8 cellular contexts compared by ENCODE assay signal in the genomic region with DNA sequence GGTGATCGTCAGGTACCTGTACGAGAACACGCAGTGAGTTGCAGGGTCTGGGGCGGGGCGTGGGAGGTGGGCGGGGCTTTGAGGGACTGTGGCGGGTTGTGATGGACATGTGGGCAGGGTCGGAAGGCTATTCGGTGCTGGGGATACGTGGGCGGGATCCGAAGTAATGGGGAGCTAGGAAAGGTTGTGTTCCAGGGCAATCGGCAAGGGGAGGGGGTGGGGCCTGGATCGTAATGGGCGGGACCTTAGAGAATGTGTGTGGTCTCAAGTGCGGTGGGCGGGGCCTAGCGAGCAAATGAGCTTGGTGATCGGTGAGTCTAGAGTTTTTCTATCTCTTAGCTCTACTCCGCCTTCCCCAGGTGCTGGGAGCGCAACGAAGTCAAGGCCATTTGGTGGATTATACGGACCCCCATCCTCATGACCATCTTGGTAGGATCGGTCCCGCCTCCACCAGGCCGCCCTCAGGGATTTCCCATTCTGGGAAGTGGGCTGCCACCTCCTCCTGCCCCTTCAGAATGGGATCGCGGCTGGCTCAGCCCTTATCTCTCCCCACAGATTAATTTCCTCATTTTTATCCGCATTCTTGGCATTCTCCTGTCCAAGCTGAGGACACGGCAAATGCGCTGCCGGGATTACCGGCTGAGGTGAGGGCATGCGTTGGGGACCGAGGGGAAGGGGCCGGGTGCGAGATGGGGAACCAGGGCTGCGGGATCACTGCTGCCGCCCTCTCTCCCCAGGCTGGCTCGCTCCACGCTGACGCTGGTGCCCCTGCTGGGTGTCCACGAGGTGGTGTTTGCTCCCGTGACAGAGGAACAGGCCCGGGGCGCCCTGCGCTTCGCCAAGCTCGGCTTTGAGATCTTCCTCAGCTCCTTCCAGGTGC. TPM values are rescaled to one million over a fixed set of nuclear protein-coding genes. Genes with fewer than 3 reads are reported as not detected.
A peak's percentile ranks its signal among the peaks of the same experiment; 100 is the strongest.
DNase-seq lines count a peak whose midpoint lies in the region; ATAC-seq and TF ChIP-seq lines count a peak whose summit lies in the region.

No MANE protein-coding gene starts in this region.

- peaks cover 29% of the 10 kb centered on the region for H3K4me1 ChIP-seq in left ventricle myocardium inferior

- H3K9me3 Mint-ChIP-seq in T-cell: no peaks in the 10 kb centered on the region
- no peaks in the 10 kb centered on the region for H3K9me3 Mint-ChIP-seq in activated naive CD8-positive, alpha-beta T cell treated with anti-CD3 and anti-CD28 coated beads, Interleukin-2, amount 50 U/mL, for 24 hours

- intact Hi-C loops in left ventricle myocardium inferior (cut with micrococcal nuclease): no loop called here

- no peak for TF ChIP-seq CTCF in left ventricle myocardium inferior (IDR thresholded peaks at IDR 0.05; ENCODE audit: borderline replicate concordance)
- no peak for TF ChIP-seq CTCF in WERI-Rb-1 (IDR thresholded peaks at IDR 0.05; ENCODE audit: low read depth, low read length)

- DNase-seq in DMS153 treated with DMSO at 0.1 percent for 48 hours (lab: John Stamatoyannopoulos, UW; ENCODE audit: unreplicated experiment) (peak; percentile 83), T-cell (peak; percentile 63 to 90 (median 82)), left ventricle myocardium inferior (peak; percentile 53), putamen (ENCODE audit: low spot score) (peak; percentile 78), WERI-Rb-1 (no peak), GF-D8 (lab: John Stamatoyannopoulos, UW) (no peak)
- DNase-seq in activated naive CD8-positive, alpha-beta T cell treated with anti-CD3 and anti-CD28 coated beads, Interleukin-2, amount 50 U/mL, for 24 hours: peak; percentile 85

- H3K4me3 ChIP-seq in left ventricle myocardium inferior (peak overlapping the region; percentile 58), WERI-Rb-1 (ENCODE audit: low read depth, low read length) (no peak overlapping the region)

- peaks cover 3% of the 10 kb centered on the region for H3K36me3 Mint-ChIP-seq in T-cell
- H3K36me3 Mint-ChIP-seq in activated naive CD8-positive, alpha-beta T cell treated with anti-CD3 and anti-CD28 coated beads, Interleukin-2, amount 50 U/mL, for 24 hours (ENCODE audit: low read depth): peaks cover 3% of the 10 kb centered on the region

- POLR2A ChIA-PET in T-cell (lab: Charles Lee): no interaction called here

- ATAC-seq in HG03442 (IDR thresholded peaks at IDR 0.05; ENCODE audit: unreplicated experiment) (peak; percentile 31), T-cell (replicated peaks in 1 of 4) (peak; percentile 53 to 73 (median 60))
- ATAC-seq in activated naive CD8-positive, alpha-beta T cell treated with anti-CD3 and anti-CD28 coated beads, Interleukin-2, amount 50 U/mL, for 24 hours: peak; percentile 58

- H3K27ac ChIP-seq in left ventricle myocardium inferior (replicated peaks): no peak overlapping the region
- H3K27ac ChIP-seq in WERI-Rb-1: no peak overlapping the region

- peak overlapping the region; percentile 78 to 86 (median 83) for H3K4me3 Mint-ChIP-seq in T-cell
- peak overlapping the region; percentile 67 for H3K4me3 Mint-ChIP-seq in activated naive CD8-positive, alpha-beta T cell treated with anti-CD3 and anti-CD28 coated beads, Interleukin-2, amount 50 U/mL, for 24 hours

- H3K36me3 ChIP-seq in left ventricle myocardium inferior: no peaks in the 10 kb centered on the region
- H3K36me3 ChIP-seq in WERI-Rb-1: no peaks in the 10 kb centered on the region

- peak overlapping the region in 1 of 2 donors; percentile 69 for H3K27ac Mint-ChIP-seq in T-cell
- no peak overlapping the region for H3K27ac Mint-ChIP-seq in activated naive CD8-positive, alpha-beta T cell treated with anti-CD3 and anti-CD28 coated beads, Interleukin-2, amount 50 U/mL, for 24 hours

- peaks cover 14 to 26% (median 16%) of the 10 kb centered on the region in 3 donors for H3K4me1 Mint-ChIP-seq in T-cell
- H3K4me1 Mint-ChIP-seq in activated naive CD8-positive, alpha-beta T cell treated with anti-CD3 and anti-CD28 coated beads, Interleukin-2, amount 50 U/mL, for 24 hours: peaks cover 20% of the 10 kb centered on the region

- H3K27me3 ChIP-seq in left ventricle myocardium inferior (ENCODE audit: low read depth): peaks cover 60% of the 10 kb centered on the region
- H3K27me3 ChIP-seq in WERI-Rb-1 (ENCODE audit: insufficient read depth, low read depth, severe bottlenecking): no peaks in the 10 kb centered on the region

- no peaks in the 10 kb centered on the region for H3K9me3 ChIP-seq in left ventricle myocardium inferior (replicated peaks)
- no peaks in the 10 kb centered on the region for H3K9me3 ChIP-seq in WERI-Rb-1 (ENCODE audit: severe bottlenecking)

- H3K27me3 Mint-ChIP-seq in T-cell: peaks cover 0 to 3% of the 10 kb centered on the region in 2 donors
- H3K27me3 Mint-ChIP-seq in activated naive CD8-positive, alpha-beta T cell treated with anti-CD3 and anti-CD28 coated beads, Interleukin-2, amount 50 U/mL, for 24 hours: peaks cover 8% of the 10 kb centered on the region

- CTCF ChIA-PET in T-cell (lab: Charles Lee): interaction anchor here in 1 of 2 donors (0.6 to 1.9 kb wide), 10 partner anchors 8 to 246 kb away, joined by 3 to 13 read pairs (median 4); a partner anchor contains a TSS

RNA-seq across cellular contexts. Expression of a gene that starts 9.6 kb away (rescaled TPM):
- 10 to 100 TPM in 1 of 5 donors, 1 to 10 TPM in 4; 6.9 to 10.8 (median 7.1) TPM for total RNA-seq in T-cell
- total RNA-seq in left ventricle myocardium inferior: 4.7 TPM

RNA-seq across cellular contexts. Expression of a gene that starts 14.2 kb away (rescaled TPM):
- total RNA-seq in T-cell: 100 to 1,000 TPM; 375 to 450 (median 395) TPM
- total RNA-seq in left ventricle myocardium inferior: 249 TPM

RNA-seq across cellular contexts. Expression of a gene that starts 14.9 kb away (rescaled TPM):
- total RNA-seq in T-cell: 10 to 100 TPM in 3 of 5 donors, 1 to 10 TPM in 2; 5.4 to 13.7 (median 10.3) TPM
- total RNA-seq in left ventricle myocardium inferior: 2.2 TPM

RNA-seq across cellular contexts. Expression of a gene that starts 38.4 kb away (rescaled TPM):
- total RNA-seq in T-cell (10 to 100 TPM; 63.7 to 90.5 (median 74.1) TPM), left ventricle myocardium inferior (48.4 TPM)

RNA-seq across cellular contexts. Expression of a gene that starts 53.1 kb away (rescaled TPM):
- 10 to 100 TPM; 27.9 to 48.3 (median 38.0) TPM for total RNA-seq in T-cell
- total RNA-seq in left ventricle myocardium inferior: 9.4 TPM

Comparison
In these comparisons a context has a peak if more than half of its experiments do, and no peak if none do; other contexts are left out.
1. DNase-seq: peak in DMS153 treated with DMSO at 0.1 percent for 48 hours (single experiment), T-cell (34 of 34), activated naive CD8-positive, alpha-beta T cell treated with anti-CD3 and anti-CD28 coated beads, Interleukin-2, amount 50 U/mL, for 24 hours (single experiment), left ventricle myocardium inferior (single experiment) and putamen (single experiment); none in WERI-Rb-1 (single experiment) and GF-D8 (single experiment).
2. Peak in every context shown above with its lines, with median percentiles within 50 percentile points of each other: ATAC-seq.